In the genomic region with DNA sequence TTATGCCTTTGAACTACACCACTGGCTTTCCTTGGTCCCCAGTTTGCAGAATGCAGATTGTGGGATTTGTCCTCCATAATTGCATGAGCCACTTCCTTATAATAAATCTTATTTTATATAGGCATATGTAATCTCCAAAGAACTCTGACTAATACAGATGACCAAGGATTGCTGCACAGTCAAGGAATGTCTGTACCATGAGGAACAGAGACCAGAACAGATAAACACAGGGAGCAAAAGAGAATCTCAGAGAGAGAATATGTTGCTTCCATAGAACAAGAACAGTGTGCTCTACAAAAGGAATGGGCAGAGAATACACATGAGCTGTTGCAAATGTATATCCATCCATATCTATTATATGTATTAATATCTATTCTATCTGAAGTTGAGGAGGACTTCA, we compare ENCODE assay signal across 20 cellular contexts.
A peak's percentile ranks its signal among the peaks of the same experiment; 100 is the strongest.
DNase-seq lines count a peak whose midpoint lies in the region; ATAC-seq and TF ChIP-seq lines count a peak whose summit lies in the region.
"Had no signal": no experiment of that assay in that cellular context is flagged by ENCODE, and none has a peak within 500 bp of the region (broad histone marks: within the 10 kb centered on the region; RNA-seq: fewer than 3 reads in every experiment).

No MANE protein-coding gene starts in this region.

- peaks cover 41 to 52% of the 10 kb centered on the region in 2 donors for H3K27me3 Mint-ChIP-seq in natural killer cell (ENCODE audit: low read depth in 2 of 2)
- peaks cover 40 to 44% of the 10 kb centered on the region in 2 donors for H3K27me3 Mint-ChIP-seq in natural killer cell treated with Interleukin-12 subunit alpha and Interleukin-12 subunit beta and Interleukin-15 and Interleukin-18, amount 100 ng/mL, for 72 hours

- no peak for TF ChIP-seq CTCF in natural killer cell (IDR thresholded peaks at IDR 0.05)

- H3K4me1 Mint-ChIP-seq in natural killer cell, result peaks cover 35 to 42% of the 10 kb centered on the region in 2 donors
- H3K4me1 Mint-ChIP-seq in natural killer cell treated with Interleukin-12 subunit alpha and Interleukin-12 subunit beta and Interleukin-15 and Interleukin-18, amount 100 ng/mL, for 72 hours (ENCODE audit: low read depth in 2 of 2), result peaks cover 20 to 30% of the 10 kb centered on the region in 2 donors

- ATAC-seq in natural killer cell, result no peak
- ATAC-seq in natural killer cell treated with Interleukin-12 subunit alpha and Interleukin-12 subunit beta and Interleukin-15 and Interleukin-18, amount 100 ng/mL, for 72 hours, result no peak
- ATAC-seq: HCT116 had no signal

- peaks cover 0 to 7% of the 10 kb centered on the region in 2 donors for H3K9me3 Mint-ChIP-seq in natural killer cell
- no peaks in the 10 kb centered on the region for H3K9me3 Mint-ChIP-seq in natural killer cell treated with Interleukin-12 subunit alpha and Interleukin-12 subunit beta and Interleukin-15 and Interleukin-18, amount 100 ng/mL, for 72 hours
- H3K9me3 Mint-ChIP-seq: T-helper 1 cell treated with Interleukin-12 subunit alpha and Interleukin-12 subunit beta and Interleukin-4 antibody, amounts not matched to agents 30 μg/mL and 1 μg/mL, for 36 hours had no signal

- peaks cover 13% of the 10 kb centered on the region for H3K36me3 Mint-ChIP-seq in natural killer cell
- H3K36me3 Mint-ChIP-seq in natural killer cell treated with Interleukin-12 subunit alpha and Interleukin-12 subunit beta and Interleukin-15 and Interleukin-18, amount 100 ng/mL, for 72 hours, result peaks cover 13% of the 10 kb centered on the region

- no peak overlapping the region for H3K27ac Mint-ChIP-seq in natural killer cell
- H3K27ac Mint-ChIP-seq in natural killer cell treated with Interleukin-12 subunit alpha and Interleukin-12 subunit beta and Interleukin-15 and Interleukin-18, amount 100 ng/mL, for 72 hours, result no peak overlapping the region
- H3K27ac Mint-ChIP-seq: B cell; CD14-positive monocyte; T-helper 1 cell treated with Interleukin-12 subunit alpha and Interleukin-12 subunit beta and Interleukin-4 antibody, amounts not matched to agents 30 μg/mL and 1 μg/mL, for 36 hours had no signal

- peak overlapping the region; percentile 13 for H3K4me3 Mint-ChIP-seq in natural killer cell
- H3K4me3 Mint-ChIP-seq in natural killer cell treated with Interleukin-12 subunit alpha and Interleukin-12 subunit beta and Interleukin-15 and Interleukin-18, amount 100 ng/mL, for 72 hours, result no peak overlapping the region
- H3K4me3 Mint-ChIP-seq: B cell; T-helper 1 cell treated with Interleukin-12 subunit alpha and Interleukin-12 subunit beta and Interleukin-4 antibody, amounts not matched to agents 30 μg/mL and 1 μg/mL, for 36 hours had no signal

- DNase-seq in natural killer cell, result no peak
- no peak for DNase-seq in natural killer cell treated with Interleukin-12 subunit alpha and Interleukin-12 subunit beta and Interleukin-15 and Interleukin-18, amount 100 ng/mL, for 72 hours (ENCODE audit: low spot score)
- peak; percentile 50 for DNase-seq in MV-4-11 (lab: John Stamatoyannopoulos, UW)
- DNase-seq in epidermal melanocyte (ENCODE audit: insufficient read length, low spot score), result peak; percentile 5
- DNase-seq in head of caudate nucleus, result no peak
- no peak for DNase-seq in DMS79 (lab: John Stamatoyannopoulos, UW)
- DNase-seq in activated CD4-positive, CD25-positive, alpha-beta regulatory T cell treated with anti-CD3 and anti-CD28 coated beads, Interleukin-2, amount 50 U/mL, for 72 hours, result no peak
- no peak for DNase-seq in NCI-H2107 (lab: John Stamatoyannopoulos, UW)
- DNase-seq: DMS53, Kasumi-1, MG63, NCI-H1048, NCI-H1436, NCI-H1930, NCI-H524 treated with DMSO at 0.1 percent for 48 hours, Right ventricle myocardium superior had no signal

- intact Hi-C loops in natural killer cell (cut with micrococcal nuclease) (no loop called here), head of caudate nucleus (cut with DNase I) (no loop called here)

Comparison
In these comparisons a context has a peak if more than half of its experiments do, and no peak if none do; other contexts are left out.
1. DNase-seq: peak in MV-4-11 (single experiment) and epidermal melanocyte (single experiment); none in natural killer cell (single experiment), natural killer cell treated with Interleukin-12 subunit alpha and Interleukin-12 subunit beta and Interleukin-15 and Interleukin-18, amount 100 ng/mL, for 72 hours (single experiment), head of caudate nucleus (0 of 42), DMS79 (single experiment), activated CD4-positive, CD25-positive, alpha-beta regulatory T cell treated with anti-CD3 and anti-CD28 coated beads, Interleukin-2, amount 50 U/mL, for 72 hours (single experiment) and NCI-H2107 (single experiment).